In genomic region chr2:20536619-20537422, GRCh38 we compare ENCODE assay signal across 20 cellular contexts.
DNase-seq lines count a peak whose midpoint lies in the region; ATAC-seq and TF ChIP-seq lines count a peak whose summit lies in the region.
"Had no signal": no experiment of that assay in that cellular context is flagged by ENCODE, and none has a peak within 500 bp of the region (broad histone marks: within the 10 kb centered on the region; RNA-seq: fewer than 3 reads in every experiment).

No MANE protein-coding gene starts in this region.

- no peak overlapping the region for H3K4me2 ChIP-seq in neuronal stem cell (ENCODE audit: insufficient read depth, low read length, poor library complexity, severe bottlenecking)
- H3K4me2 ChIP-seq: PC-9 had no signal

- H3K4ac ChIP-seq in neuronal stem cell (ENCODE audit: low read length), result no peak overlapping the region

- no peaks in the 10 kb centered on the region for H3K79me1 ChIP-seq in neuronal stem cell (ENCODE audit: low read depth, low read length)

- no peaks in the 10 kb centered on the region for H3K9me3 ChIP-seq in neuronal stem cell (replicated peaks in 1 of 2; ENCODE audit: control insufficient read depth in 2 of 2, insufficient read depth in 1 of 2, low read depth in 1 of 2, low read length in 2 of 2)
- H3K9me3 ChIP-seq: MG63, ovary had no signal

- H3K18ac ChIP-seq in neuronal stem cell (ENCODE audit: low read length), result peak overlapping the region; percentile 68

- H2BK120ac ChIP-seq in neuronal stem cell (ENCODE audit: low read depth, low read length), result no peak overlapping the region

- H3K23ac ChIP-seq in neuronal stem cell (ENCODE audit: low read depth, low read length, poor library complexity), result no peak overlapping the region

- ATAC-seq in GM18498 (IDR thresholded peaks at IDR 0.05; ENCODE audit: unreplicated experiment) (no peak), GM21528 (IDR thresholded peaks at IDR 0.05; ENCODE audit: low FRiP score, unreplicated experiment) (no peak)
- ATAC-seq: activated T-cell treated with anti-CD3 and anti-CD28 coated beads, Interleukin-2, amount 50 U/mL, for 72 hours; foreskin keratinocyte; SK-N-SH treated with all-trans-retinoic acid at 6 μM for 48 hours had no signal

- peak overlapping the region; percentile 51 for H2BK12ac ChIP-seq in neuronal stem cell (ENCODE audit: low read length)

- H4K91ac ChIP-seq in neuronal stem cell (ENCODE audit: low read depth, low read length, poor library complexity), result no peak overlapping the region

- H2BK5ac ChIP-seq in neuronal stem cell (ENCODE audit: low read length), result no peak overlapping the region

- H3K4me3 Mint-ChIP-seq in type B pancreatic cell, result no peak overlapping the region
- H3K4me3 Mint-ChIP-seq: activated T-cell treated with anti-CD3 and anti-CD28 coated beads, Interleukin-2, amount 50 U/mL, for 72 hours; CD4-positive, alpha-beta T cell; immature natural killer cell had no signal

- H3K4me1 ChIP-seq in neuronal stem cell (ENCODE audit: control insufficient read depth in 2 of 2, insufficient read depth in 1 of 2, low read depth in 1 of 2, low read length in 2 of 2), result peaks cover 20 to 25% of the 10 kb centered on the region in 2 donors
- H3K4me1 ChIP-seq: foreskin keratinocyte had no signal

- H3K14ac ChIP-seq in neuronal stem cell (ENCODE audit: low read length), result no peak overlapping the region

- no peaks in the 10 kb centered on the region for H3K36me3 ChIP-seq in neuronal stem cell (replicated peaks in 1 of 2; ENCODE audit: control insufficient read depth in 2 of 2, insufficient read depth in 2 of 2, low read length in 2 of 2)
- H3K36me3 ChIP-seq: MG63, ovary had no signal

- H3K4me3 ChIP-seq in neuronal stem cell (ENCODE audit: low read length in 2 of 2), result peak overlapping the region in 1 of 2 donors; percentile 40
- H3K4me3 ChIP-seq: GM23248, MG63, ovary, PC-9 had no signal

- H4K8ac ChIP-seq in neuronal stem cell (ENCODE audit: low read depth, low read length), result no peak overlapping the region

- H2AK5ac ChIP-seq in neuronal stem cell (ENCODE audit: low read depth, low read length), result peak overlapping the region; percentile 7

- TF ChIP-seq CTCF in type B pancreatic cell (conservative IDR thresholded peaks at IDR 0.05), result no peak

- H3K9ac ChIP-seq in neuronal stem cell (ENCODE audit: low read depth, low read length, poor library complexity), result no peak overlapping the region
- H3K9ac ChIP-seq: GM23248 had no signal

- no peak overlapping the region for H2AFZ ChIP-seq in neuronal stem cell (ENCODE audit: low read length)
- H2AFZ ChIP-seq: GM23248, PC-9 had no signal

- H3K36me3 Mint-ChIP-seq in type B pancreatic cell, result no peaks in the 10 kb centered on the region
- H3K36me3 Mint-ChIP-seq: immature natural killer cell had no signal

- peak overlapping the region; percentile 14 for H3K27ac Mint-ChIP-seq in type B pancreatic cell
- H3K27ac Mint-ChIP-seq: activated T-cell treated with anti-CD3 and anti-CD28 coated beads, Interleukin-2, amount 50 U/mL, for 72 hours; CD4-positive, alpha-beta T cell; immature natural killer cell had no signal

- no peak overlapping the region for H3K27ac ChIP-seq in neuronal stem cell (replicated peaks; ENCODE audit: low read length)
- H3K27ac ChIP-seq: foreskin keratinocyte, GM23248, ovary, PC-9 had no signal

- intact Hi-C loops in head of caudate nucleus (cut with DNase I), result no loop called here

- DNase-seq in NCI-H446 (lab: John Stamatoyannopoulos, UW) (peak; percentile 36 to 68), head of caudate nucleus (peak in 23 of 42 donors; percentile 19 to 74 (median 56)), neuronal stem cell (ENCODE audit: low spot score) (no peak), type B pancreatic cell (ENCODE audit: extremely low spot score, unreplicated experiment) (no peak), CD1c-positive myeloid dendritic cell (ENCODE audit: extremely low spot score) (no peak)
- DNase-seq: activated T-cell treated with anti-CD3 and anti-CD28 coated beads, Interleukin-2, amount 50 U/mL, for 72 hours; cerebellar nuclear complex; DMS79 treated with DMSO at 0.1 percent for 48 hours; foreskin keratinocyte; GM23248; immature natural killer cell; MG63; NCI-H2029 treated with DMSO at 0.1 percent for 48 hours; NCI-H69; ovary had no signal

- no peaks in the 10 kb centered on the region for H3K9me3 Mint-ChIP-seq in type B pancreatic cell
- H3K9me3 Mint-ChIP-seq: activated T-cell treated with anti-CD3 and anti-CD28 coated beads, Interleukin-2, amount 50 U/mL, for 72 hours; CD4-positive, alpha-beta T cell; immature natural killer cell had no signal

- no peak overlapping the region for H2BK15ac ChIP-seq in neuronal stem cell (ENCODE audit: low read length)

- H3K4me1 Mint-ChIP-seq in type B pancreatic cell (ENCODE audit: unreplicated experiment), result peaks cover 25% of the 10 kb centered on the region

- H3K27me3 ChIP-seq in neuronal stem cell (ENCODE audit: control insufficient read depth in 3 of 3, insufficient read depth in 3 of 3, low read depth in 1 of 3, low read length in 3 of 3), result peaks cover 0 to 25% (median 0%) of the 10 kb centered on the region in 3 experiments
- H3K27me3 ChIP-seq: foreskin keratinocyte, MG63, ovary had no signal

- peaks cover 20% of the 10 kb centered on the region for H3K27me3 Mint-ChIP-seq in type B pancreatic cell
- H3K27me3 Mint-ChIP-seq: CD4-positive, alpha-beta T cell had no signal

- no CpG with 5 or more reads among the region's 15 CpGs for WGBS in neuronal stem cell (ENCODE audit: extremely low coverage in 2 of 2, insufficient read length in 2 of 2, insufficient replicate concordance in 1 of 2), 2 donors

Comparison
In these comparisons a context has a peak if more than half of its experiments do, and no peak if none do; other contexts are left out.
1. DNase-seq: peak in NCI-H446 (2 of 2) and head of caudate nucleus (23 of 42); none in neuronal stem cell (single experiment), type B pancreatic cell (single experiment) and CD1c-positive myeloid dendritic cell (single experiment).